ENCODE assay signal across 1 cellular context in the genomic region with DNA sequence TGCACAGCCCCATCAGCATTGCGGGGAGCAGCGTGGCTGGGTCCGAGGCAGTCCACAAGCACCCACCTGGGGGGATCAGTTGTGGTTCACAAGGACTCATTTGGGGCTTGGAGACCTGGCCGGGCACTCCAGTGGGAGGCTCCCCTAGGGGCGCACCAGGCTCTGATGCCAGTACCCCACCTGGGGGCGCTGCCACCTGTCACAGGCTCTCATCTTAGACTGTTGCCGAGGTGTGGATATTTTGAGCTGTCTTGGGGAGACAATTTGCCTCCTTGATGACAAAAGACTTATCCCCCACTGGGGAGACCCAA.
TF ChIP-seq lines count a peak whose summit lies in the region.

No MANE protein-coding gene starts in this region.

TF ChIP-seq in GM23338, 12 proteins besides CTCF, POLR2A, EP300 and RAD21:
- no peak for TF ChIP-seq EZH2 (IDR thresholded peaks at IDR 0.05; ENCODE audit: low read depth, unreplicated experiment)
- TF ChIP-seq ZNF114 (CRISPR knock-in tag; IDR thresholded peaks at IDR 0.05), result no peak
- no peak for TF ChIP-seq POLR2AphosphoS5 (IDR thresholded peaks at IDR 0.05; ENCODE audit: low read depth)
- TF ChIP-seq STAT1 (IDR thresholded peaks at IDR 0.05; ENCODE audit: unreplicated experiment), result no peak
- no peak for TF ChIP-seq NANOG (IDR thresholded peaks at IDR 0.05; ENCODE audit: borderline replicate concordance)
- no peak for TF ChIP-seq ZNF331 (CRISPR knock-in tag; IDR thresholded peaks at IDR 0.05; ENCODE audit: low read depth)
- TF ChIP-seq JUNB (IDR thresholded peaks at IDR 0.05; ENCODE audit: unreplicated experiment), result no peak
- no peak for TF ChIP-seq EZH2phosphoT487 (IDR thresholded peaks at IDR 0.05; ENCODE audit: unreplicated experiment)
- TF ChIP-seq, protein P1, sequence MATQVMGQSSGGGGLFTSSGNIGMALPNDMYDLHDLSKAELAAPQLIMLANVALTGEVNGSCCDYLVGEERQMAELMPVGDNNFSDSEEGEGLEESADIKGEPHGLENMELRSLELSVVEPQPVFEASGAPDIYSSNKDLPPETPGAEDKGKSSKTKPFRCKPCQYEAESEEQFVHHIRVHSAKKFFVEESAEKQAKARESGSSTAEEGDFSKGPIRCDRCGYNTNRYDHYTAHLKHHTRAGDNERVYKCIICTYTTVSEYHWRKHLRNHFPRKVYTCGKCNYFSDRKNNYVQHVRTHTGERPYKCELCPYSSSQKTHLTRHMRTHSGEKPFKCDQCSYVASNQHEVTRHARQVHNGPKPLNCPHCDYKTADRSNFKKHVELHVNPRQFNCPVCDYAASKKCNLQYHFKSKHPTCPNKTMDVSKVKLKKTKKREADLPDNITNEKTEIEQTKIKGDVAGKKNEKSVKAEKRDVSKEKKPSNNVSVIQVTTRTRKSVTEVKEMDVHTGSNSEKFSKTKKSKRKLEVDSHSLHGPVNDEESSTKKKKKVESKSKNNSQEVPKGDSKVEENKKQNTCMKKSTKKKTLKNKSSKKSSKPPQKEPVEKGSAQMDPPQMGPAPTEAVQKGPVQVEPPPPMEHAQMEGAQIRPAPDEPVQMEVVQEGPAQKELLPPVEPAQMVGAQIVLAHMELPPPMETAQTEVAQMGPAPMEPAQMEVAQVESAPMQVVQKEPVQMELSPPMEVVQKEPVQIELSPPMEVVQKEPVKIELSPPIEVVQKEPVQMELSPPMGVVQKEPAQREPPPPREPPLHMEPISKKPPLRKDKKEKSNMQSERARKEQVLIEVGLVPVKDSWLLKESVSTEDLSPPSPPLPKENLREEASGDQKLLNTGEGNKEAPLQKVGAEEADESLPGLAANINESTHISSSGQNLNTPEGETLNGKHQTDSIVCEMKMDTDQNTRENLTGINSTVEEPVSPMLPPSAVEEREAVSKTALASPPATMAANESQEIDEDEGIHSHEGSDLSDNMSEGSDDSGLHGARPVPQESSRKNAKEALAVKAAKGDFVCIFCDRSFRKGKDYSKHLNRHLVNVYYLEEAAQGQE (IDR thresholded peaks at IDR 0.05; ENCODE audit: unreplicated experiment), result no peak
- no peak for TF ChIP-seq CREB1 (CRISPR knock-in tag; IDR thresholded peaks at IDR 0.05; ENCODE audit: low read depth)
- TF ChIP-seq, protein P2, sequence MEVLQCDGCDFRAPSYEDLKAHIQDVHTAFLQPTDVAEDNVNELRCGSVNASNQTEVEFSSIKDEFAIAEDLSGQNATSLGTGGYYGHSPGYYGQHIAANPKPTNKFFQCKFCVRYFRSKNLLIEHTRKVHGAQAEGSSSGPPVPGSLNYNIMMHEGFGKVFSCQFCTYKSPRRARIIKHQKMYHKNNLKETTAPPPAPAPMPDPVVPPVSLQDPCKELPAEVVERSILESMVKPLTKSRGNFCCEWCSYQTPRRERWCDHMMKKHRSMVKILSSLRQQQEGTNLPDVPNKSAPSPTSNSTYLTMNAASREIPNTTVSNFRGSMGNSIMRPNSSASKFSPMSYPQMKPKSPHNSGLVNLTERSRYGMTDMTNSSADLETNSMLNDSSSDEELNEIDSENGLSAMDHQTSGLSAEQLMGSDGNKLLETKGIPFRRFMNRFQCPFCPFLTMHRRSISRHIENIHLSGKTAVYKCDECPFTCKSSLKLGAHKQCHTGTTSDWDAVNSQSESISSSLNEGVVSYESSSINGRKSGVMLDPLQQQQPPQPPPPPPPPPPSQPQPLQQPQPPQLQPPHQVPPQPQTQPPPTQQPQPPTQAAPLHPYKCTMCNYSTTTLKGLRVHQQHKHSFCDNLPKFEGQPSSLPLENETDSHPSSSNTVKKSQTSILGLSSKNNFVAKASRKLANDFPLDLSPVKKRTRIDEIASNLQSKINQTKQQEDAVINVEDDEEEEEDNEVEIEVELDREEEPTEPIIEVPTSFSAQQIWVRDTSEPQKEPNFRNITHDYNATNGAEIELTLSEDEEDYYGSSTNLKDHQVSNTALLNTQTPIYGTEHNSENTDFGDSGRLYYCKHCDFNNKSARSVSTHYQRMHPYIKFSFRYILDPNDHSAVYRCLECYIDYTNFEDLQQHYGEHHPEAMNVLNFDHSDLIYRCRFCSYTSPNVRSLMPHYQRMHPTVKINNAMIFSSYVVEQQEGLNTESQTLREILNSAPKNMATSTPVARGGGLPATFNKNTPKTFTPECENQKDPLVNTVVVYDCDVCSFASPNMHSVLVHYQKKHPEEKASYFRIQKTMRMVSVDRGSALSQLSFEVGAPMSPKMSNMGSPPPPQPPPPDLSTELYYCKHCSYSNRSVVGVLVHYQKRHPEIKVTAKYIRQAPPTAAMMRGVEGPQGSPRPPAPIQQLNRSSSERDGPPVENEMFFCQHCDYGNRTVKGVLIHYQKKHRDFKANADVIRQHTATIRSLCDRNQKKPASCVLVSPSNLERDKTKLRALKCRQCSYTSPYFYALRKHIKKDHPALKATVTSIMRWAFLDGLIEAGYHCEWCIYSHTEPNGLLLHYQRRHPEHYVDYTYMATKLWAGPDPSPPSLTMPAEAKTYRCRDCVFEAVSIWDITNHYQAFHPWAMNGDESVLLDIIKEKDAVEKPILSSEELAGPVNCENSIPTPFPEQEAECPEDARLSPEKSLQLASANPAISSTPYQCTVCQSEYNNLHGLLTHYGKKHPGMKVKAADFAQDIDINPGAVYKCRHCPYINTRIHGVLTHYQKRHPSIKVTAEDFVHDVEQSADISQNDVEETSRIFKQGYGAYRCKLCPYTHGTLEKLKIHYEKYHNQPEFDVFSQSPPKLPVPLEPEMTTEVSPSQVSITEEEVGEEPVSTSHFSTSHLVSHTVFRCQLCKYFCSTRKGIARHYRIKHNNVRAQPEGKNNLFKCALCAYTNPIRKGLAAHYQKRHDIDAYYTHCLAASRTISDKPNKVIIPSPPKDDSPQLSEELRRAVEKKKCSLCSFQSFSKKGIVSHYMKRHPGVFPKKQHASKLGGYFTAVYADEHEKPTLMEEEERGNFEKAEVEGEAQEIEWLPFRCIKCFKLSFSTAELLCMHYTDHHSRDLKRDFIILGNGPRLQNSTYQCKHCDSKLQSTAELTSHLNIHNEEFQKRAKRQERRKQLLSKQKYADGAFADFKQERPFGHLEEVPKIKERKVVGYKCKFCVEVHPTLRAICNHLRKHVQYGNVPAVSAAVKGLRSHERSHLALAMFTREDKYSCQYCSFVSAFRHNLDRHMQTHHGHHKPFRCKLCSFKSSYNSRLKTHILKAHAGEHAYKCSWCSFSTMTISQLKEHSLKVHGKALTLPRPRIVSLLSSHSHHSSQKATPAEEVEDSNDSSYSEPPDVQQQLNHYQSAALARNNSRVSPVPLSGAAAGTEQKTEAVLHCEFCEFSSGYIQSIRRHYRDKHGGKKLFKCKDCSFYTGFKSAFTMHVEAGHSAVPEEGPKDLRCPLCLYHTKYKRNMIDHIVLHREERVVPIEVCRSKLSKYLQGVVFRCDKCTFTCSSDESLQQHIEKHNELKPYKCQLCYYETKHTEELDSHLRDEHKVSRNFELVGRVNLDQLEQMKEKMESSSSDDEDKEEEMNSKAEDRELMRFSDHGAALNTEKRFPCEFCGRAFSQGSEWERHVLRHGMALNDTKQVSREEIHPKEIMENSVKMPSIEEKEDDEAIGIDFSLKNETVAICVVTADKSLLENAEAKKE (CRISPR knock-in tag; IDR thresholded peaks at IDR 0.05), result no peak
- TF ChIP-seq, protein P3, sequence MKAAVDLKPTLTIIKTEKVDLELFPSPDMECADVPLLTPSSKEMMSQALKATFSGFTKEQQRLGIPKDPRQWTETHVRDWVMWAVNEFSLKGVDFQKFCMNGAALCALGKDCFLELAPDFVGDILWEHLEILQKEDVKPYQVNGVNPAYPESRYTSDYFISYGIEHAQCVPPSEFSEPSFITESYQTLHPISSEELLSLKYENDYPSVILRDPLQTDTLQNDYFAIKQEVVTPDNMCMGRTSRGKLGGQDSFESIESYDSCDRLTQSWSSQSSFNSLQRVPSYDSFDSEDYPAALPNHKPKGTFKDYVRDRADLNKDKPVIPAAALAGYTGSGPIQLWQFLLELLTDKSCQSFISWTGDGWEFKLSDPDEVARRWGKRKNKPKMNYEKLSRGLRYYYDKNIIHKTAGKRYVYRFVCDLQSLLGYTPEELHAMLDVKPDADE (IDR thresholded peaks at IDR 0.05), result no peak
